Comparison of ENCODE assay signal across 9 cellular contexts in genomic region chr1:25858494-25858893, GRCh38. TPM values are rescaled to one million over a fixed set of nuclear protein-coding genes. Genes with fewer than 3 reads are reported as not detected.
DNase-seq lines count a peak whose midpoint lies in the region; ATAC-seq and TF ChIP-seq lines count a peak whose summit lies in the region.
"Had no signal": no experiment of that assay in that cellular context is flagged by ENCODE, and none has a peak within 500 bp of the region (broad histone marks: within the 10 kb centered on the region; RNA-seq: fewer than 3 reads in every experiment).

No MANE protein-coding gene starts in this region.

- H3K36me3 ChIP-seq in MM.1S (replicated peaks; ENCODE audit: insufficient read depth, low read length), result no peaks in the 10 kb centered on the region
- H3K36me3 ChIP-seq in neural cell (ENCODE audit: insufficient read depth, low read length), result peaks cover 5% of the 10 kb centered on the region

- H3K9ac ChIP-seq in MM.1S (ENCODE audit: low read length), result peak overlapping the region; percentile 64; the same call in 1 of the 2 replicates
- peak overlapping the region; percentile 38 for H3K9ac ChIP-seq in neural cell (ENCODE audit: low read length)

- no peak for ATAC-seq in GM19351 (IDR thresholded peaks at IDR 0.05; ENCODE audit: unreplicated experiment)

- H2AFZ ChIP-seq in MM.1S (ENCODE audit: low read length), result peak overlapping the region; percentile 95
- no peak overlapping the region for H2AFZ ChIP-seq in neural cell (ENCODE audit: low read depth, low read length)

- DNase-seq in ELR (ENCODE audit: low read depth) (peak; percentile 30), MM.1S (no peak), cardiac fibroblast (ENCODE audit: low read depth in 2 of 2) (no peak), GM19238 (ENCODE audit: insufficient read length, low spot score) (no peak), GM19240 (ENCODE audit: insufficient read length, low spot score) (no peak), putamen (ENCODE audit: low spot score) (no peak)

- H3F3A ChIP-seq in MM.1S (ENCODE audit: insufficient read depth, low read length) (no peaks in the 10 kb centered on the region; the same call in 1 of the 2 replicates), neural cell (ENCODE audit: insufficient read depth, low read length, poor library complexity, severe bottlenecking) (no peaks in the 10 kb centered on the region)

- H4K20me1 ChIP-seq in MM.1S (ENCODE audit: insufficient read depth, low read length) (no peaks in the 10 kb centered on the region), neural cell (ENCODE audit: insufficient read depth) (no peaks in the 10 kb centered on the region)

- H3K27ac ChIP-seq in MM.1S (ENCODE audit: low read length), result no peak overlapping the region
- no peak overlapping the region for H3K27ac ChIP-seq in neural cell (ENCODE audit: low read length)

- H3K9me3 ChIP-seq in MM.1S (replicated peaks; ENCODE audit: insufficient read depth, low read length) (no peaks in the 10 kb centered on the region), neural cell (ENCODE audit: low read length) (no peaks in the 10 kb centered on the region)

- H3K4me2 ChIP-seq in MM.1S (ENCODE audit: low read depth, low read length) (peak overlapping the region; percentile 95), neural cell (ENCODE audit: low read length) (peak overlapping the region; percentile 58)

- no peak for TF ChIP-seq EP300 in neural cell (conservative IDR thresholded peaks at IDR 0.05; ENCODE audit: poor library complexity, severe bottlenecking)

- H3K4me3 ChIP-seq in MM.1S (ENCODE audit: low read length) (peak overlapping the region; percentile 82), cardiac fibroblast (replicated peaks in 1 of 2; ENCODE audit: low read depth in 2 of 2, low read length in 2 of 2) (peak overlapping the region; percentile 61 to 75), neural cell (ENCODE audit: low read length) (peak overlapping the region; percentile 82)

- H3K79me2 ChIP-seq in MM.1S (ENCODE audit: low read length) (peaks cover 22% of the 10 kb centered on the region), neural cell (replicated peaks; ENCODE audit: insufficient read depth, low read length) (no peaks in the 10 kb centered on the region)

- no peaks in the 10 kb centered on the region for H3K27me3 ChIP-seq in MM.1S (replicated peaks; ENCODE audit: insufficient read depth, low read length)
- peaks cover 8% of the 10 kb centered on the region for H3K27me3 ChIP-seq in neural cell (ENCODE audit: insufficient read depth, low read depth, low read length)

- TF ChIP-seq CTCF in MM.1S (IDR thresholded peaks at IDR 0.05; ENCODE audit: low read length), result no peak
- no peak for TF ChIP-seq CTCF in cardiac fibroblast (IDR thresholded peaks at IDR 0.05; ENCODE audit: low read depth, low read length)
- no peak for TF ChIP-seq CTCF in neural cell (IDR thresholded peaks at IDR 0.05; ENCODE audit: poor library complexity, severe bottlenecking)

- H3K4me1 ChIP-seq in MM.1S (ENCODE audit: low read length), result peaks cover 6% of the 10 kb centered on the region

- H3K9me2 ChIP-seq in MM.1S (replicated peaks; ENCODE audit: insufficient read depth, low read length), result no peaks in the 10 kb centered on the region
- no peaks in the 10 kb centered on the region for H3K9me2 ChIP-seq in neural cell (ENCODE audit: insufficient read depth, low read length)

- TF ChIP-seq RAD21 in neural cell (conservative IDR thresholded peaks at IDR 0.05), result no peak

TF ChIP-seq in neural cell, 6 proteins besides CTCF, POLR2A, EP300 and RAD21:
- TF ChIP-seq TAF1 (IDR thresholded peaks at IDR 0.05; ENCODE audit: low read depth) (no peak), MXI1 (conservative IDR thresholded peaks at IDR 0.05; ENCODE audit: poor library complexity, severe bottlenecking) (no peak), POLR2AphosphoS5 (IDR thresholded peaks at IDR 0.05) (no peak), REST (IDR thresholded peaks at IDR 0.05; ENCODE audit: borderline replicate concordance) (no peak), EZH2 (IDR thresholded peaks at IDR 0.05; ENCODE audit: borderline replicate concordance, insufficient read depth, low read length, poor library complexity, severe bottlenecking) (no peak), SMC3 (conservative IDR thresholded peaks at IDR 0.05; ENCODE audit: poor library complexity) (no peak)

RNA-seq across cellular contexts. Expression of gene AUNIP, which starts 0.8 kb away (rescaled TPM):
- 0.48 TPM in 1 of 2 replicates, not detected in the other for polyA plus RNA-seq in neural cell
- 0.58 TPM in 1 of 2 replicates, not detected in the other for polyA minus RNA-seq in neural cell
- polyA plus RNA-seq: right cardiac atrium had no signal

RNA-seq across cellular contexts. Expression of gene PAQR7, which starts 17.0 kb away (rescaled TPM):
- 2.9 and 4.1 TPM in 2 replicates for polyA plus RNA-seq in neural cell
- polyA minus RNA-seq in neural cell, result 4.6 and 4.9 TPM in 2 replicates

RNA-seq across cellular contexts. Expression of gene MTFR1L, which starts 38.7 kb away (rescaled TPM):
- polyA plus RNA-seq in neural cell, result 107 and 115 TPM in 2 replicates
- 44.7 and 53.8 TPM in 2 replicates for polyA minus RNA-seq in neural cell

RNA-seq across cellular contexts. Expression of gene STMN1, which starts 47.7 kb away (rescaled TPM):
- 1,834 and 1,950 TPM in 2 replicates for polyA plus RNA-seq in neural cell
- polyA minus RNA-seq in neural cell, result 377 and 462 TPM in 2 replicates

RNA-seq across cellular contexts. Expression of gene SELENON, which starts 58.5 kb away (rescaled TPM):
- polyA plus RNA-seq in neural cell, result 6.5 and 14.3 TPM in 2 replicates
- 14.9 and 16.7 TPM in 2 replicates for polyA minus RNA-seq in neural cell
